ENCODE assay signal across 9 cellular contexts in genomic region chr3:42490243-42490642, GRCh38. TPM values are rescaled to one million over a fixed set of nuclear protein-coding genes. Genes with fewer than 3 reads are reported as not detected.
DNase-seq lines count a peak whose midpoint lies in the region; ATAC-seq, FAIRE-seq and TF ChIP-seq lines count a peak whose summit lies in the region.
"Had no signal": no experiment of that assay in that cellular context is flagged by ENCODE, and none has a peak within 500 bp of the region (broad histone marks: within the 10 kb centered on the region; RNA-seq: fewer than 3 reads in every experiment).

No MANE protein-coding gene starts in this region.

- H3K4me1 ChIP-seq in GM12878 (ENCODE audit: control insufficient read depth, insufficient read depth, low read length) = peaks cover 34% of the 10 kb centered on the region
- peaks cover 9% of the 10 kb centered on the region for H3K4me1 ChIP-seq in muscle layer of colon (ENCODE audit: insufficient read depth, low read length)

- ATAC-seq in GM21576 (IDR thresholded peaks at IDR 0.05; ENCODE audit: unreplicated experiment) (peak; percentile 98), GM12878 (peak; percentile 99)

- no TSS peak for BruUV-seq in GM12878 (replicated peaks; lab: Mats Ljungman, UMichigan)

- H3K9me3 ChIP-seq in GM12878 (replicated peaks; ENCODE audit: control insufficient read depth, insufficient read depth, low read length) (peaks cover 2% of the 10 kb centered on the region; the same call in 2 of the 3 replicates), muscle layer of colon (ENCODE audit: low read length) (no peaks in the 10 kb centered on the region)

- H3K9me3 Mint-ChIP-seq in IgD-negative memory B cell = peaks cover 0 to 2% (median 0%) of the 10 kb centered on the region in 3 donors

- H4K20me1 ChIP-seq in GM12878 (ENCODE audit: control insufficient read depth, insufficient read depth) = no peaks in the 10 kb centered on the region

- RAD21 ChIA-PET in GM12878 (lab: Charles Lee; ENCODE audit: unreplicated experiment) = interaction anchor here (0.9 to 1.5 kb wide), 4 partner anchors 12 to 391 kb away, joined by 3 to 5 read pairs (median 4); partner anchors contain the start of gene VIPR1

- peak overlapping the region in 2 of 3 donors; percentile 41 to 54 for H3K27ac Mint-ChIP-seq in IgD-negative memory B cell

- in situ Hi-C loops in GM12878 (cut with MboI) = no loop called here

- H3K4me3 ChIP-seq in GM12878 (no peak overlapping the region; the same call in 1 of the 2 replicates), muscle layer of colon (ENCODE audit: low read depth in 1 of 2, low read length in 2 of 2) (no peak overlapping the region)

- TF ChIP-seq RAD21 in GM12878 (IDR thresholded peaks at IDR 0.05; ENCODE audit: insufficient read depth, low read depth, low read length) = no peak

- H3K27me3 ChIP-seq in GM12878 (replicated peaks in 1 of 2; ENCODE audit: control insufficient read depth in 2 of 2, insufficient read depth in 2 of 2, low read length in 1 of 2) (no peaks in the 10 kb centered on the region), muscle layer of colon (ENCODE audit: control insufficient read depth in 1 of 2, insufficient read depth in 2 of 2, low read length in 2 of 2) (no peaks in the 10 kb centered on the region)

- 3% methylated on average over 5 of the region's 5 CpGs for WGBS in GM12878 (ENCODE audit: insufficient coverage, insufficient replicate concordance, low lambda C conversion rate, missing lambda C conversion rate)

- CTCF ChIA-PET in GM12878 (lab: Yijun Ruan, JAX) = interaction anchor here (0.7 to 1.4 kb wide), 4 partner anchors 13 to 299 kb away, joined by 3 to 4 read pairs (median 3); no protein-coding TSS in a partner anchor

- peak in 1 of 2 experiments; percentile 80; a peak in 3 of 4 replicates for TF ChIP-seq EP300 in GM12878 (IDR thresholded peaks at IDR 0.05; ENCODE audit: borderline replicate concordance in 1 of 2, control insufficient read depth in 1 of 2, low read depth in 2 of 2, low read length in 2 of 2)

- peak; percentile 96 for FAIRE-seq in GM12892 (lab: Jason Lieb, UNC)
- FAIRE-seq in GM12878 (lab: Jason Lieb, UNC) = peak; percentile 91

- H3K27me3 Mint-ChIP-seq in IgD-negative memory B cell = no peaks in the 10 kb centered on the region

- TF ChIP-seq POLR2A in GM12892 (IDR thresholded peaks at IDR 0.05; ENCODE audit: low read depth, low read length) = no peak
- 0 out of 2 replicates have a peak, but pooled peaks have one; percentile 21 for TF ChIP-seq POLR2A in GM12878 (IDR thresholded peaks at IDR 0.05; ENCODE audit: low read depth, low read length)

- peak overlapping the region; percentile 58 for H3K4me2 ChIP-seq in GM12878 (ENCODE audit: control insufficient read depth, insufficient read depth)

- peak overlapping the region; percentile 52 for H2AFZ ChIP-seq in GM12878 (ENCODE audit: control insufficient read depth, low read depth, low read length)

- intact Hi-C loops in GM12878 (cut with micrococcal nuclease; ENCODE audit: unreplicated experiment) = no loop called here

- peak overlapping the region in 2 of 4 donors; percentile 87 to 88 for H3K4me3 Mint-ChIP-seq in IgD-negative memory B cell

- no peak for TF ChIP-seq CTCF in GM12878 (IDR thresholded peaks at IDR 0.05 in 2 of 3, conservative IDR thresholded peaks at IDR 0.05 in 1 of 3; ENCODE audit: control insufficient read depth in 2 of 3, extremely low read depth in 1 of 3, insufficient read depth in 1 of 3, low read depth in 3 of 3, low read length in 3 of 3)

- H3K36me3 Mint-ChIP-seq in IgD-negative memory B cell = peaks cover 1% of the 10 kb centered on the region

- peaks cover 23 to 37% (median 31%) of the 10 kb centered on the region in 3 donors for H3K4me1 Mint-ChIP-seq in IgD-negative memory B cell

- SMC1A ChIA-PET in GM12878 (lab: Charles Lee; ENCODE audit: uncharacterized antibody, unreplicated experiment) = interaction anchor here (1.4 kb wide), 1 partner anchor 145 kb away, joined by 3 read pairs; no protein-coding TSS in a partner anchor

- H3K36me3 ChIP-seq in GM12878 (ENCODE audit: control insufficient read depth in 2 of 2, insufficient read depth in 2 of 2, low read length in 1 of 2) (no peaks in the 10 kb centered on the region), muscle layer of colon (ENCODE audit: insufficient read depth, low read length) (no peaks in the 10 kb centered on the region)

- no peaks in the 10 kb centered on the region for H3K79me2 ChIP-seq in GM12878 (ENCODE audit: control insufficient read depth, insufficient read depth, low read length)

- POLR2A ChIA-PET in GM12878 (lab: Charles Lee) = no interaction called here

- peak overlapping the region; percentile 36; the same call in 1 of the 2 replicates for H3K9ac ChIP-seq in GM12878 (ENCODE audit: control insufficient read depth, insufficient read depth, low read length)
- no peak overlapping the region for H3K9ac ChIP-seq in muscle layer of colon (ENCODE audit: low read length)

- H3K27ac ChIP-seq in GM12878 (ENCODE audit: control insufficient read depth, insufficient read depth) = peak overlapping the region; percentile 81
- H3K27ac ChIP-seq in muscle layer of colon (ENCODE audit: low read depth, low read length) = peak overlapping the region; percentile 19

- DNase-seq in GM12892 (ENCODE audit: insufficient read length) = no peak
- DNase-seq in GM12878 (ENCODE audit: low read depth, low spot score) = peak; percentile 77
- no peak for DNase-seq in GM19240 (ENCODE audit: insufficient read length, low spot score)
- no peak for DNase-seq in NCI-H345 treated with DMSO at 0.1 percent for 48 hours (lab: John Stamatoyannopoulos, UW; ENCODE audit: unreplicated experiment)
- no peak for DNase-seq in NCI-H1105 (lab: John Stamatoyannopoulos, UW)

TF ChIP-seq in GM12878, 131 proteins besides CTCF, POLR2A, EP300 and RAD21 (continues in another document):
- TF ChIP-seq, protein P1, sequence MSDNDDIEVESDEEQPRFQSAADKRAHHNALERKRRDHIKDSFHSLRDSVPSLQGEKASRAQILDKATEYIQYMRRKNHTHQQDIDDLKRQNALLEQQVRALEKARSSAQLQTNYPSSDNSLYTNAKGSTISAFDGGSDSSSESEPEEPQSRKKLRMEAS (IDR thresholded peaks at IDR 0.05; ENCODE audit: low read depth, low read length) = no peak
- TF ChIP-seq PAX5 (IDR thresholded peaks at IDR 0.05; ENCODE audit: borderline replicate concordance, low read depth, low read length) = peak; percentile 64; the same call in 1 of the 2 replicates
- TF ChIP-seq HCFC1 (IDR thresholded peaks at IDR 0.05; ENCODE audit: low read length) = no peak
- peak; percentile 62; the same call in 1 of the 2 replicates for TF ChIP-seq NFIC (IDR thresholded peaks at IDR 0.05; ENCODE audit: low read depth, low read length)
- TF ChIP-seq MTA3 (IDR thresholded peaks at IDR 0.05; ENCODE audit: borderline replicate concordance, low read length) = peak; percentile 76; the same call in 1 of the 2 replicates
- TF ChIP-seq EED (IDR thresholded peaks at IDR 0.05; ENCODE audit: low read depth) = peak; percentile 92
- TF ChIP-seq JUNB (IDR thresholded peaks at IDR 0.05) = peak; percentile 33
- peak; percentile 75 for TF ChIP-seq MTA2 (IDR thresholded peaks at IDR 0.05; ENCODE audit: low read depth)
- no peak for TF ChIP-seq RB1 (IDR thresholded peaks at IDR 0.05; ENCODE audit: borderline replicate concordance)
- peak; percentile 89 for TF ChIP-seq IKZF1 (conservative IDR thresholded peaks at IDR 0.05)
- peak; percentile 54 for TF ChIP-seq SP1 (IDR thresholded peaks at IDR 0.05; ENCODE audit: low read depth, low read length)
- peak; percentile 96 for TF ChIP-seq MEF2A (IDR thresholded peaks at IDR 0.05; ENCODE audit: insufficient read depth, low read depth, low read length)
- TF ChIP-seq NR2C1 (IDR thresholded peaks at IDR 0.05) = no peak
- 0 out of 2 replicates have a peak, but pooled peaks have one; percentile 35 for TF ChIP-seq ZNF217 (IDR thresholded peaks at IDR 0.05)
- TF ChIP-seq NBN (IDR thresholded peaks at IDR 0.05) = peak; percentile 67; the same call in 1 of the 2 replicates
- TF ChIP-seq HDGF (IDR thresholded peaks at IDR 0.05) = 0 out of 2 replicates have a peak, but pooled peaks have one; percentile 31
- TF ChIP-seq SPI1 (IDR thresholded peaks at IDR 0.05; ENCODE audit: borderline replicate concordance, insufficient read depth, low read depth, low read length) = peak; percentile 97
- TF ChIP-seq MEF2B (IDR thresholded peaks at IDR 0.05; ENCODE audit: partially characterized antibody, poor library complexity, severe bottlenecking) = peak; percentile 89
- TF ChIP-seq RUNX3 (IDR thresholded peaks at IDR 0.05; ENCODE audit: low read length) = peak; percentile 53
- TF ChIP-seq ATF7 (IDR thresholded peaks at IDR 0.05; ENCODE audit: low read depth) = peak; percentile 45; the same call in 1 of the 2 replicates
- peak; percentile 88 for TF ChIP-seq TCF3 (IDR thresholded peaks at IDR 0.05; ENCODE audit: borderline replicate concordance, insufficient read depth, low read depth, low read length)
- peak in 1 of 2 experiments; percentile 76; a peak in 2 of 4 replicates for TF ChIP-seq ETV6 (conservative IDR thresholded peaks at IDR 0.05 in 1 of 2, IDR thresholded peaks at IDR 0.05 in 1 of 2; ENCODE audit: borderline replicate concordance in 1 of 2, low read depth in 1 of 2)
- no peak for TF ChIP-seq MXI1 (IDR thresholded peaks at IDR 0.05; ENCODE audit: low read depth, low read length)
- TF ChIP-seq DPF2 (IDR thresholded peaks at IDR 0.05) = peak; percentile 90
- peak; percentile 94 for TF ChIP-seq TCF12 (IDR thresholded peaks at IDR 0.05; ENCODE audit: low read depth, low read length)
- TF ChIP-seq IKZF2 (IDR thresholded peaks at IDR 0.05) = peak; percentile 90 to 91

RNA-seq across cellular contexts. Expression of gene VIPR1, which starts 12.2 kb away (rescaled TPM):
- not detected for polyA plus RNA-seq in GM12892 (2012; ENCODE audit: missing spikeins)
- 3.1 TPM for polyA plus RNA-seq in IgD-negative memory B cell
- total RNA-seq in GM12878 (2013; cell fraction: nucleolus; rRNA removed) = 0.35 TPM in 1 of 2 replicates, not detected in the other
- not detected in 2 replicates for total RNA-seq in GM12878 (2014; rRNA removed)
- total RNA-seq in GM12878 (2014; rRNA removed; fragmentation: Illumina TruSeq; extraction: Trizol) = not detected in 2 replicates
- total RNA-seq in GM12878 (2021) = 0.18 and 0.29 TPM in 2 replicates
- polyA plus RNA-seq in GM12878 (2011; ENCODE audit: low read depth) = 0.59 TPM
- not detected in 2 replicates for polyA plus RNA-seq in GM12878 (2011; rRNA removed)
- polyA plus RNA-seq in GM12878 (2011; cell fraction: cytosol; rRNA removed) = 0.04 TPM in 1 of 2 replicates, not detected in the other
- 0.04 TPM in 1 of 2 replicates, not detected in the other for polyA plus RNA-seq in GM12878 (2011; cell fraction: nucleus; rRNA removed)
- 0.74 and 1.2 TPM in 2 replicates for polyA plus RNA-seq in GM12878 (2012)
- polyA plus RNA-seq in GM12878 (2014; fragmentation: Illumina TruSeq; extraction: Trizol) = 0.03 TPM in 1 of 2 replicates, not detected in the other
- polyA plus RNA-seq in GM12878 (2014; fragmentation: Nextera tagmentation; extraction: Ambion mirVana) = not detected
- polyA plus RNA-seq in GM12878 (2014; rRNA removed) = 0.04 and 0.28 TPM in 2 replicates
- under 1 TPM in 1 of 2 experiments, not detected in 1; 0.07 TPM for polyA plus RNA-seq in GM12878 (2016; fragmentation: Nextera tagmentation; extraction: Ambion mirVana)
- polyA minus RNA-seq in GM12878 (2011; rRNA and poly(A)+ RNA removed) = 0.07 and 0.21 TPM in 2 replicates
- polyA minus RNA-seq in GM12878 (2011; cell fraction: cytosol; rRNA and poly(A)+ RNA removed) = not detected in 2 replicates
- polyA minus RNA-seq in GM12878 (2011; cell fraction: nucleus; rRNA and poly(A)+ RNA removed) = not detected in 2 replicates
- total RNA-seq: epithelial cell of proximal tubule had no signal
